In the genomic region with DNA sequence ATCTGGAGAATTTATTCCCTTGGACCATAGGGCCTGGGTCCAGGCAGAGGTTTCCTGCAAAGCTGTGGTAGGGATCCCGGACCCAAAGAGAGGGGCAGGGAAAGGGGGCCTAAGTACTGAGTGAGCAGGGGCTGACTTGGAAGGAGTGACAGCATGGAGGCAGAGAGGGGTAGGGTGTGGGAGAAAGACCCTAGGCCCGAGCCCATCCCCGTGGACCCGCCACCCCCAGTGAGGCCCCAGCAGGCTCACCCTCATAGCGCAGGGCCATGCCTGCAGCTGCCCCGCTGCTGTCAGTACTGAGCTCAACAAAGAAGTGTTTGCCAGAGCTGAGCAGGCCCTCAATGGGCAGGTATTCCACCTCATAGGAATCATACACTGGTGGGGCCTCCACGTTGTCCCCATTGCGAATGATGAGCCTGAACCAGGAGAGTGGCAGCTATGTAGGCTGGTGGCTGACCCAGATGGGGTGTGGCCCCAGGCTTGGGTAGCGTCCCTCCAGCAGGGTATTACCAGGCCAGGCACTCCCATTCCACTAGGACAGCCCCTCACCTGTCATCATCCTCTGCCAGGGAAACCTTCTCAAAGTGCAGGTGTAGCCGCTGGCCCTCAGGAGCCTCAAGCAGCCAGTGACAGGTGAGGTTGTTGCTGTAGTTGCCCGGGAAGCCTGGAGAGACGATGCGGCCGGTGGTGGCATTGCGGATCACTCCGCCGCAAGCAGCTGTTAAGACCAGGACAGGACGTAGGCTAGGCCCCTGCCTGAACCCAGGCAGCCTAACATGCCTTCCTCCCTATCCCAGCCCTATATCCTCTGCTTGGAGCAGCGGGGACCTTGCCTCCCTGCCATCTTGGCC, we compare ENCODE assay signal across 1 cellular context.
TF ChIP-seq lines count a peak whose summit lies in the region.

No MANE protein-coding gene starts in this region.

TF ChIP-seq in H1, 55 proteins besides CTCF, POLR2A, EP300 and RAD21:
- no peak for TF ChIP-seq RXRA (IDR thresholded peaks at IDR 0.05; ENCODE audit: insufficient read depth, low read depth, low read length)
- no peak for TF ChIP-seq TCF12 (IDR thresholded peaks at IDR 0.05; ENCODE audit: low read depth, low read length)
- no peak for TF ChIP-seq RBBP5 (IDR thresholded peaks at IDR 0.05; ENCODE audit: borderline replicate concordance, low read depth, low read length)
- no peak for TF ChIP-seq CHD2 (IDR thresholded peaks at IDR 0.05; ENCODE audit: low read length)
- no peak for TF ChIP-seq RNF2 (IDR thresholded peaks at IDR 0.05; ENCODE audit: borderline replicate concordance, low read depth, low read length, missing control alignments, poor library complexity, severe bottlenecking)
- TF ChIP-seq CTBP2 (IDR thresholded peaks at IDR 0.05; ENCODE audit: borderline replicate concordance, insufficient read depth, insufficient read length, low read length), result no peak
- no peak for TF ChIP-seq MAFK (IDR thresholded peaks at IDR 0.05; ENCODE audit: low read depth, low read length)
- no peak for TF ChIP-seq SP1 (IDR thresholded peaks at IDR 0.05; ENCODE audit: low read depth, low read length)
- no peak for TF ChIP-seq RFX5 (IDR thresholded peaks at IDR 0.05; ENCODE audit: borderline replicate concordance, low read depth, low read length)
- TF ChIP-seq FOSL1 (IDR thresholded peaks at IDR 0.05; ENCODE audit: insufficient read depth, low read depth, low read length), result no peak
- TF ChIP-seq SIRT6 (IDR thresholded peaks at IDR 0.05; ENCODE audit: low read length), result no peak
- TF ChIP-seq SUZ12 (IDR thresholded peaks at IDR 0.05; ENCODE audit: low read length), result no peak
- TF ChIP-seq CBX8 (IDR thresholded peaks at IDR 0.05; ENCODE audit: borderline replicate concordance, low read depth, low read length), result no peak
- no peak for TF ChIP-seq YY1 (IDR thresholded peaks at IDR 0.05; ENCODE audit: low read depth, low read length)
- no peak for TF ChIP-seq POU5F1 (IDR thresholded peaks at IDR 0.05; ENCODE audit: low read depth, low read length)
- TF ChIP-seq, protein P1, sequence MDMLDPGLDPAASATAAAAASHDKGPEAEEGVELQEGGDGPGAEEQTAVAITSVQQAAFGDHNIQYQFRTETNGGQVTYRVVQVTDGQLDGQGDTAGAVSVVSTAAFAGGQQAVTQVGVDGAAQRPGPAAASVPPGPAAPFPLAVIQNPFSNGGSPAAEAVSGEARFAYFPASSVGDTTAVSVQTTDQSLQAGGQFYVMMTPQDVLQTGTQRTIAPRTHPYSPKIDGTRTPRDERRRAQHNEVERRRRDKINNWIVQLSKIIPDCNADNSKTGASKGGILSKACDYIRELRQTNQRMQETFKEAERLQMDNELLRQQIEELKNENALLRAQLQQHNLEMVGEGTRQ (IDR thresholded peaks at IDR 0.05; ENCODE audit: low read length), result no peak
